22 cellular contexts compared by ENCODE assay signal in genomic region chr3:64329037-64329436, GRCh38.
A peak's percentile ranks its signal among the peaks of the same experiment; 100 is the strongest.
DNase-seq lines count a peak whose midpoint lies in the region; ATAC-seq and TF ChIP-seq lines count a peak whose summit lies in the region.
"Had no signal": no experiment of that assay in that cellular context is flagged by ENCODE, and none has a peak within 500 bp of the region (broad histone marks: within the 10 kb centered on the region; RNA-seq: fewer than 3 reads in every experiment).

No MANE protein-coding gene starts in this region.

- CTCF ChIA-PET in SK-N-SH (lab: Yijun Ruan, JAX): no interaction called here

- H3K9me3 ChIP-seq in SK-N-SH (no peaks in the 10 kb centered on the region), esophagus muscularis mucosa (no peaks in the 10 kb centered on the region)
- H3K9me3 ChIP-seq: upper lobe of right lung had no signal

- H3K9me3 Mint-ChIP-seq in type B pancreatic cell: peaks cover 5% of the 10 kb centered on the region
- H3K9me3 Mint-ChIP-seq: activated CD8-positive, alpha-beta T cell treated with anti-CD3 and anti-CD28 coated beads for 36 hours; activated naive CD8-positive, alpha-beta T cell treated with anti-CD3 and anti-CD28 coated beads for 36 hours; CD8-positive, alpha-beta T cell had no signal

- WGBS in SK-N-SH (ENCODE audit: low lambda C conversion rate): 98% methylated on average over 3 of the region's 3 CpGs
- WGBS in esophagus muscularis mucosa: 83% methylated on average over 3 of the region's 3 CpGs

- no peaks in the 10 kb centered on the region for H4K20me1 ChIP-seq in SK-N-SH (ENCODE audit: insufficient read depth)

- no peak overlapping the region for H3K4me3 Mint-ChIP-seq in type B pancreatic cell
- H3K4me3 Mint-ChIP-seq: activated CD8-positive, alpha-beta T cell treated with anti-CD3 and anti-CD28 coated beads for 36 hours; activated naive CD8-positive, alpha-beta T cell treated with anti-CD3 and anti-CD28 coated beads for 36 hours; activated T-cell treated with anti-CD3 and anti-CD28 coated beads, Interleukin-2, amount 50 U/mL, for 72 hours; CD8-positive, alpha-beta T cell; mesothelial cell of epicardium had no signal

- H3K27ac Mint-ChIP-seq in type B pancreatic cell: no peak overlapping the region
- H3K27ac Mint-ChIP-seq: activated CD8-positive, alpha-beta T cell treated with anti-CD3 and anti-CD28 coated beads for 36 hours; activated naive CD8-positive, alpha-beta T cell treated with anti-CD3 and anti-CD28 coated beads for 36 hours; activated T-cell treated with anti-CD3 and anti-CD28 coated beads, Interleukin-2, amount 50 U/mL, for 72 hours; CD8-positive, alpha-beta T cell; mesothelial cell of epicardium had no signal

- intact Hi-C loops in esophagus muscularis mucosa (cut with DNase I): no loop called here

- peaks cover 26% of the 10 kb centered on the region for H3K4me1 Mint-ChIP-seq in type B pancreatic cell (ENCODE audit: unreplicated experiment)
- H3K4me1 Mint-ChIP-seq: activated naive CD8-positive, alpha-beta T cell treated with anti-CD3 and anti-CD28 coated beads for 36 hours had no signal

- no peaks in the 10 kb centered on the region; a peak in 1 of 4 replicates for H3K4me1 ChIP-seq in SK-N-SH (ENCODE audit: control insufficient read depth in 1 of 2, insufficient read depth in 2 of 2, low read depth in 1 of 2, low read length in 1 of 2)
- peaks cover 0 to 22% (median 21%) of the 10 kb centered on the region in 4 donors for H3K4me1 ChIP-seq in esophagus muscularis mucosa
- H3K4me1 ChIP-seq: upper lobe of right lung had no signal

- no peak for TF ChIP-seq POLR2A in esophagus muscularis mucosa (IDR thresholded peaks at IDR 0.05; ENCODE audit: low read depth)

- no peak overlapping the region for H2AFZ ChIP-seq in SK-N-SH (ENCODE audit: low read depth)

- no peak overlapping the region for H3K27ac ChIP-seq in SK-N-SH (ENCODE audit: low read depth in 2 of 2, low read length in 1 of 2)
- H3K27ac ChIP-seq in esophagus muscularis mucosa (replicated peaks in 1 of 4): no peak overlapping the region
- H3K27ac ChIP-seq: cardiac muscle cell, RWPE1, upper lobe of right lung, VCaP had no signal

- ATAC-seq in HG03565 (IDR thresholded peaks at IDR 0.05; ENCODE audit: unreplicated experiment) (no peak), HG03521 (IDR thresholded peaks at IDR 0.05; ENCODE audit: unreplicated experiment) (no peak)
- ATAC-seq: activated CD8-positive, alpha-beta T cell treated with anti-CD3 and anti-CD28 coated beads for 36 hours; activated T-cell treated with anti-CD3 and anti-CD28 coated beads, Interleukin-2, amount 50 U/mL, for 72 hours; CD8-positive, alpha-beta T cell; stimulated activated naive CD8-positive, alpha-beta T cell treated with anti-CD3 and anti-CD28 coated beads, Interleukin-15, Interleukin-2, amounts not matched to agents 100 U/mL and 50 U/mL, for 24 hours; upper lobe of right lung had no signal

- peaks cover 5% of the 10 kb centered on the region for H3K27me3 Mint-ChIP-seq in type B pancreatic cell
- H3K27me3 Mint-ChIP-seq: activated CD8-positive, alpha-beta T cell treated with anti-CD3 and anti-CD28 coated beads for 36 hours had no signal

- no peaks in the 10 kb centered on the region for H3K79me2 ChIP-seq in SK-N-SH (ENCODE audit: insufficient read depth)

- no peak overlapping the region for H3K4me2 ChIP-seq in SK-N-SH

- DNase-seq in NCI-H82 (lab: John Stamatoyannopoulos, UW) (peak; percentile 37), NCI-H82 treated with DMSO at 0.1 percent for 48 hours (lab: John Stamatoyannopoulos, UW; ENCODE audit: unreplicated experiment) (no peak), SK-N-SH (no peak), esophagus muscularis mucosa (ENCODE audit: extremely low spot score) (peak; percentile 55), type B pancreatic cell (ENCODE audit: extremely low spot score, unreplicated experiment) (no peak), mucosa of gallbladder (ENCODE audit: low spot score) (no peak)
- DNase-seq: activated CD8-positive, alpha-beta T cell treated with anti-CD3 and anti-CD28 coated beads for 36 hours; activated naive CD8-positive, alpha-beta T cell treated with anti-CD3 and anti-CD28 coated beads for 36 hours; activated T-cell treated with anti-CD3 and anti-CD28 coated beads, Interleukin-2, amount 50 U/mL, for 72 hours; CD8-positive, alpha-beta T cell; MV-4-11; NCI-H2081 treated with DMSO at 0.1 percent for 48 hours; stimulated activated CD4-positive, alpha-beta T cell treated with anti-CD3 and anti-CD28 coated beads, Interleukin-15, amount 100 ng/mL, for 24 hours; stimulated activated naive CD8-positive, alpha-beta T cell treated with anti-CD3 and anti-CD28 coated beads, Interleukin-15, Interleukin-2, amounts not matched to agents 100 U/mL and 50 U/mL, for 24 hours; T-helper 1 cell; upper lobe of right lung had no signal

- H3K36me3 Mint-ChIP-seq in type B pancreatic cell: peaks cover 9% of the 10 kb centered on the region
- H3K36me3 Mint-ChIP-seq: activated naive CD8-positive, alpha-beta T cell treated with anti-CD3 and anti-CD28 coated beads for 36 hours; CD8-positive, alpha-beta T cell had no signal

- 0 out of 2 replicates have a peak, but pooled peaks have one; percentile 4 for TF ChIP-seq RAD21 in SK-N-SH (IDR thresholded peaks at IDR 0.05; ENCODE audit: low read length)

- H3K36me3 ChIP-seq in SK-N-SH (replicated peaks in 1 of 2; ENCODE audit: control insufficient read depth in 1 of 2, insufficient read depth in 2 of 2, low read length in 1 of 2): no peaks in the 10 kb centered on the region
- no peaks in the 10 kb centered on the region for H3K36me3 ChIP-seq in esophagus muscularis mucosa
- H3K36me3 ChIP-seq: cardiac muscle cell, upper lobe of right lung had no signal

- no peak overlapping the region for H3K4me3 ChIP-seq in SK-N-SH (ENCODE audit: low read depth in 2 of 2, low read length in 1 of 2)
- H3K4me3 ChIP-seq in esophagus muscularis mucosa: no peak overlapping the region
- H3K4me3 ChIP-seq: cardiac muscle cell, upper lobe of right lung had no signal

- no peaks in the 10 kb centered on the region for H3K9me2 ChIP-seq in SK-N-SH

- TF ChIP-seq EP300 in SK-N-SH (IDR thresholded peaks at IDR 0.05; ENCODE audit: borderline replicate concordance in 1 of 2, low read depth in 1 of 2, low read length in 1 of 2) (no peak), esophagus muscularis mucosa (IDR thresholded peaks at IDR 0.05) (no peak)

- no peaks in the 10 kb centered on the region for H3F3A ChIP-seq in SK-N-SH (replicated peaks; ENCODE audit: insufficient read depth)

- TF ChIP-seq CTCF in SK-N-SH (IDR thresholded peaks at IDR 0.05) (peak; percentile 13; the same call in 1 of the 2 replicates), esophagus muscularis mucosa (IDR thresholded peaks at IDR 0.05) (no peak), type B pancreatic cell (conservative IDR thresholded peaks at IDR 0.05) (peak; percentile 18)

- H3K27me3 ChIP-seq in SK-N-SH (ENCODE audit: insufficient read depth) (no peaks in the 10 kb centered on the region), esophagus muscularis mucosa (no peaks in the 10 kb centered on the region)
- H3K27me3 ChIP-seq: cardiac muscle cell, upper lobe of right lung had no signal

- POLR2A ChIA-PET in SK-N-SH (lab: Yijun Ruan, JAX): no interaction called here

- no peak overlapping the region for H3K9ac ChIP-seq in SK-N-SH

TF ChIP-seq in SK-N-SH, 30 proteins besides CTCF, POLR2A, EP300 and RAD21:
- TF ChIP-seq MXI1 (IDR thresholded peaks at IDR 0.05; ENCODE audit: low read depth, low read length) (no peak), TAF1 (IDR thresholded peaks at IDR 0.05; ENCODE audit: borderline replicate concordance, low read depth, low read length) (no peak), IRF3 (IDR thresholded peaks at IDR 0.05; ENCODE audit: low read depth, low read length) (no peak), TEAD4 (IDR thresholded peaks at IDR 0.05; ENCODE audit: borderline replicate concordance, insufficient read depth) (no peak), USF1 (IDR thresholded peaks at IDR 0.05; ENCODE audit: borderline replicate concordance, low read depth) (no peak), USF2 (IDR thresholded peaks at IDR 0.05; ENCODE audit: borderline replicate concordance, low read depth, low read length) (no peak), YY1 (IDR thresholded peaks at IDR 0.05; ENCODE audit: low read depth) (no peak), JUND (IDR thresholded peaks at IDR 0.05) (no peak), RFX5 (IDR thresholded peaks at IDR 0.05; ENCODE audit: low read length) (no peak)

Comparison
In these comparisons a context has a peak if more than half of its experiments do, and no peak if none do; other contexts are left out.
1. DNase-seq: peak in NCI-H82 (single experiment) and esophagus muscularis mucosa (single experiment); none in NCI-H82 treated with DMSO at 0.1 percent for 48 hours (single experiment), SK-N-SH (single experiment), type B pancreatic cell (single experiment) and mucosa of gallbladder (single experiment).
2. CTCF ChIP-seq: peak in SK-N-SH (single experiment) and type B pancreatic cell (single experiment); none in esophagus muscularis mucosa (0 of 3).